ENCODE assay signal across 8 cellular contexts in the genomic region with DNA sequence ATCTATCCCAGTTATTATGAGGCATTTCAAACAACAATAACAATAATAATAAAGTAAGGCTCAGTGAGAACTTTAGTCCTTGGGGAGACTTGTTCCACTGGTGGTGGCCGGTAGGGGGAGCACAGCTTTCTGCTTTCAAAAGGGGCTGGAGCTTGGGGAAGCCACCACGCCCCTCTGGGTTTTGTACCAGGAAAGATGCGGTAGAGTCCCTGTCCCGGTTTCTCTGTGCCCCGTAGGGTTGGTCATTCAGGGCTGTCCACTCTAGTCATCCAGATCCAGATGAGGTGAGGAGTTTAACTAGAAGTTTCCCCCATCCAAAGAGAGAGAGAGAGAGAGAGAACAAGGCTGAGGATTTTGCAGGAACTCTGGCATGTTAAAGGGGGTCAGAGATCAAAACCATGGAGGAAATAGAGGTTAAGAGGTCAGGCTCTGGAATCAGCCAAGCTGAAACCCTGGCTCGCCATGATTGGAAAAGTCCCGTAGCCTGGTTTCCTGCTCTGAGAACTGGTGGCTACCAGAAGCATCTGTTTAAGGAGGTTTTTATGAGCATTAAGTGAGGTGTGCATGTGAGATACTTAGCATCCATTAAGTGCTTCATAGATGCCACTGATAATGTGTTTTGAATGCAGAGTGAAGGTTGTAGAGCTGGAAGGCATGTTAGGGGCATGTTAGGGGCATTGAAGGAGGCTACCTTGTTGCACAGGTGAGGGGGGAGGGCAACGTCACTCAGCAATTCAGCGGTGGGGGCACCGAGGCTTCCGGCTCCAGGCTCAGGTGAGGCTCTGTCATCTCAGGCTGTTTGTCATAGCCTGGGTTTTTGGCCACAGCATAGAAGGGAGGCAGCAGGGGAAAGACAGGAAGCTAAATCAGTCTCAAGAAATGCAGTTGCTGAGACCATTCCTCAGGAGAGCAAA.
DNase-seq lines count a peak whose midpoint lies in the region; ATAC-seq, FAIRE-seq and TF ChIP-seq lines count a peak whose summit lies in the region.

No MANE protein-coding gene starts in this region.

- H3K4me3 ChIP-seq in HL-60 (replicated peaks; ENCODE audit: insufficient read depth, low read length) (no peak overlapping the region), H1 (ENCODE audit: extremely low read depth in 1 of 4, insufficient read depth in 2 of 4, low read depth in 3 of 4, low read length in 4 of 4) (no peak overlapping the region), osteoblast (ENCODE audit: insufficient read depth, low read length) (no peak overlapping the region)

- 0 out of 2 replicates have a peak overlapping the region, but pooled peaks have one; percentile 29 for H2BK12ac ChIP-seq in H1 (ENCODE audit: low read depth, low read length)

- 68% methylated on average over 11 of the region's 11 CpGs; no CpG with 5 or more reads in 1 of the 2 experiments for WGBS in H1 (ENCODE audit: extremely low coverage in 1 of 2, insufficient coverage in 1 of 2, insufficient read length in 1 of 2, insufficient replicate concordance in 2 of 2, low coverage in 1 of 2, low lambda C conversion rate in 2 of 2, missing lambda C conversion rate in 1 of 2), 2 experiments

- H3K23ac ChIP-seq in H1 (ENCODE audit: insufficient read length): no peak overlapping the region

- no peak overlapping the region for H3K18ac ChIP-seq in H1 (ENCODE audit: extremely low read depth, low read length)

- no peak overlapping the region for H2BK120ac ChIP-seq in H1 (replicated peaks; ENCODE audit: low read depth, low read length)

- peak; percentile 52 for DNase-seq in EL
- DNase-seq in HL-60 (ENCODE audit: low read depth in 1 of 2, low spot score in 1 of 2): peak; percentile 14 to 29
- peak; percentile 43 for DNase-seq in UCSD-AML1 (lab: John Stamatoyannopoulos, UW; ENCODE audit: unreplicated experiment)
- DNase-seq in H1 (ENCODE audit: low read depth in 1 of 2, low spot score in 2 of 2): peak in 1 of 2 experiments; percentile 91
- peak; percentile 93 for DNase-seq in osteoblast (ENCODE audit: insufficient read length, low spot score, missing footprints)
- no peak for DNase-seq in HTR-8/SVneo (ENCODE audit: insufficient read length, low spot score)
- no peak for DNase-seq in NCI-H2227 treated with DMSO at 0.1 percent for 48 hours (lab: John Stamatoyannopoulos, UW)

- FAIRE-seq in H1 (lab: Jason Lieb, UNC): peak; percentile 63
- no peak for FAIRE-seq in HTR-8/SVneo (lab: Jason Lieb, UNC)

- no peak overlapping the region for H2BK15ac ChIP-seq in H1 (ENCODE audit: low read length)

- H3K79me2 ChIP-seq in H1 (ENCODE audit: control insufficient read depth in 1 of 2, insufficient read depth in 2 of 2, low read length in 2 of 2): no peaks in the 10 kb centered on the region
- no peaks in the 10 kb centered on the region for H3K79me2 ChIP-seq in osteoblast (ENCODE audit: insufficient read depth, low read length)

- H3K14ac ChIP-seq in H1 (ENCODE audit: insufficient read length): no peak overlapping the region

- H2BK5ac ChIP-seq in H1 (ENCODE audit: low read depth, low read length): no peak overlapping the region; the same call in 1 of the 2 replicates

- H4K20me1 ChIP-seq in H1 (replicated peaks in 1 of 2; ENCODE audit: control insufficient read depth in 1 of 2, insufficient read depth in 2 of 2, low read length in 2 of 2) (peaks cover 0 to 2% of the 10 kb centered on the region in 2 experiments), osteoblast (ENCODE audit: insufficient read depth, low read length) (no peaks in the 10 kb centered on the region)

- H3K27me3 ChIP-seq in HL-60 (ENCODE audit: insufficient read depth, poor library complexity, severe bottlenecking): no peaks in the 10 kb centered on the region
- no peaks in the 10 kb centered on the region; a peak in 1 of 7 replicates for H3K27me3 ChIP-seq in H1 (replicated peaks in 1 of 4; ENCODE audit: control insufficient read depth in 3 of 4, extremely low read depth in 1 of 4, insufficient read depth in 3 of 4, low read length in 3 of 4)
- H3K27me3 ChIP-seq in osteoblast (ENCODE audit: insufficient read depth, low read length): no peaks in the 10 kb centered on the region

- H3K79me1 ChIP-seq in H1 (ENCODE audit: low read depth, low read length): no peaks in the 10 kb centered on the region

- no peak overlapping the region for H4K5ac ChIP-seq in H1 (ENCODE audit: insufficient read length, low read depth, low read length)

- TF ChIP-seq RAD21 in H1 (IDR thresholded peaks at IDR 0.05 in 1 of 2, conservative IDR thresholded peaks at IDR 0.05 in 1 of 2; ENCODE audit: low read depth in 2 of 2, low read length in 2 of 2): peak; percentile 47 to 57

- no peak overlapping the region for H4K91ac ChIP-seq in H1 (replicated peaks; ENCODE audit: insufficient read length, low read length)

- TF ChIP-seq POLR2A in H1 (IDR thresholded peaks at IDR 0.05; ENCODE audit: control extremely low read depth in 1 of 2, low read depth in 2 of 2, low read length in 2 of 2): no peak

- peak overlapping the region; percentile 77; the same call in 1 of the 2 replicates for H2AFZ ChIP-seq in H1 (ENCODE audit: low read length)
- H2AFZ ChIP-seq in osteoblast (ENCODE audit: low read length): peak overlapping the region; percentile 17

- H3K4me1 ChIP-seq in H1 (replicated peaks in 1 of 4; ENCODE audit: control insufficient read depth in 3 of 4, insufficient read depth in 4 of 4, low read length in 3 of 4) (peaks cover 0 to 2% (median under 1%) of the 10 kb centered on the region in 4 experiments; a peak in 3 of 7 replicates), osteoblast (ENCODE audit: insufficient read depth, low read length) (peaks cover 15% of the 10 kb centered on the region)

- ATAC-seq in GM21360 (IDR thresholded peaks at IDR 0.05; ENCODE audit: unreplicated experiment): peak; percentile 92

- no peak overlapping the region for H2AK5ac ChIP-seq in H1 (ENCODE audit: low read depth, low read length)

- H2BK20ac ChIP-seq in H1 (ENCODE audit: low read length): no peak overlapping the region

- H3K27ac ChIP-seq in HL-60 (replicated peaks) (no peak overlapping the region), H1 (ENCODE audit: low read depth, low read length) (no peak overlapping the region), osteoblast (ENCODE audit: low read depth, low read length) (no peak overlapping the region)

- TF ChIP-seq EP300 in H1 (IDR thresholded peaks at IDR 0.05; ENCODE audit: borderline replicate concordance in 1 of 2, low read depth in 2 of 2, low read length in 2 of 2): no peak

- TF ChIP-seq CTCF in HL-60 (IDR thresholded peaks at IDR 0.05; ENCODE audit: insufficient read depth, low read length) (peak; percentile 38), H1 (IDR thresholded peaks at IDR 0.05; ENCODE audit: control extremely low read depth in 1 of 3, insufficient read depth in 1 of 3, low read depth in 1 of 3, low read length in 3 of 3) (peak; percentile 70 to 82 (median 74)), osteoblast (IDR thresholded peaks at IDR 0.05; ENCODE audit: extremely low read depth, low read depth, low read length) (peak; percentile 85)

- no peaks in the 10 kb centered on the region for H3K23me2 ChIP-seq in H1 (ENCODE audit: low read depth, low read length)

- H3K4ac ChIP-seq in H1 (replicated peaks; ENCODE audit: insufficient read length, low read depth, low read length): no peak overlapping the region

- no peak overlapping the region; a peak in 1 of 4 replicates for H3K4me2 ChIP-seq in H1 (ENCODE audit: insufficient read depth in 1 of 2, low read depth in 2 of 2, low read length in 2 of 2)
- peak overlapping the region; percentile 6 for H3K4me2 ChIP-seq in osteoblast (ENCODE audit: insufficient read depth, low read length)

- H3K36me3 ChIP-seq in H1 (ENCODE audit: control insufficient read depth in 2 of 4, insufficient read depth in 4 of 4, low read length in 3 of 4) (no peaks in the 10 kb centered on the region), osteoblast (ENCODE audit: insufficient read depth, low read length) (no peaks in the 10 kb centered on the region)

- H3K9me3 ChIP-seq in H1 (ENCODE audit: insufficient read depth in 2 of 2, low read depth in 1 of 2, low read length in 1 of 2) (no peaks in the 10 kb centered on the region), osteoblast (ENCODE audit: low read depth, low read length) (no peaks in the 10 kb centered on the region)

- H3K56ac ChIP-seq in H1 (replicated peaks; ENCODE audit: insufficient read length, low read depth, low read length): no peak overlapping the region

- CTCF ChIA-PET in H1 (lab: Charles Lee; ENCODE audit: partially characterized antibody): interaction anchor here (0.5 to 31.3 kb wide), 32 partner anchors 9 to 644 kb away, joined by 3 to 1023 read pairs (median 4); no protein-coding TSS in a partner anchor

- POLR2A ChIA-PET in H1 (lab: Charles Lee; ENCODE audit: partially characterized antibody): interaction anchor here (0.8 to 2.5 kb wide), 5 partner anchors 10 to 87 kb away, joined by 3 to 8 read pairs (median 3); no protein-coding TSS in a partner anchor

- no peak overlapping the region for H3K9ac ChIP-seq in H1 (replicated peaks in 1 of 4; ENCODE audit: extremely low read depth in 1 of 4, low read depth in 3 of 4, low read length in 3 of 4)

- no peak overlapping the region for H4K8ac ChIP-seq in H1 (ENCODE audit: extremely low read depth, insufficient read depth, low read length)

TF ChIP-seq in H1, 55 proteins besides CTCF, POLR2A, EP300 and RAD21 (continues in another document):
- TF ChIP-seq CHD1 (IDR thresholded peaks at IDR 0.05; ENCODE audit: low read depth, low read length) (no peak), NRF1 (IDR thresholded peaks at IDR 0.05; ENCODE audit: low read depth, low read length) (no peak), SIRT6 (IDR thresholded peaks at IDR 0.05; ENCODE audit: low read length) (no peak), SRF (IDR thresholded peaks at IDR 0.05; ENCODE audit: low read depth, low read length) (no peak), JUND (IDR thresholded peaks at IDR 0.05; ENCODE audit: low read length) (no peak), GABPA (IDR thresholded peaks at IDR 0.05; ENCODE audit: borderline replicate concordance, insufficient read depth, low read length) (no peak), CBX8 (IDR thresholded peaks at IDR 0.05; ENCODE audit: borderline replicate concordance, low read depth, low read length) (no peak), TEAD4 (IDR thresholded peaks at IDR 0.05; ENCODE audit: low read depth, low read length) (no peak), MAFK (IDR thresholded peaks at IDR 0.05; ENCODE audit: low read depth, low read length) (no peak), TAF1 (IDR thresholded peaks at IDR 0.05; ENCODE audit: low read depth, low read length) (no peak), KDM5A (IDR thresholded peaks at IDR 0.05; ENCODE audit: low read length) (no peak), SIN3A (conservative IDR thresholded peaks at IDR 0.05 in 1 of 2, IDR thresholded peaks at IDR 0.05 in 1 of 2; ENCODE audit: low read depth in 1 of 2, low read length in 2 of 2) (no peak), SP4 (IDR thresholded peaks at IDR 0.05; ENCODE audit: low read length) (no peak), GTF2F1 (IDR thresholded peaks at IDR 0.05; ENCODE audit: borderline replicate concordance, low read depth, low read length) (no peak)

Comparison
In these comparisons a context has a peak if more than half of its experiments do, and no peak if none do; other contexts are left out.
1. DNase-seq: peak in EL (single experiment), HL-60 (2 of 2), UCSD-AML1 (single experiment) and osteoblast (single experiment); none in HTR-8/SVneo (single experiment) and NCI-H2227 treated with DMSO at 0.1 percent for 48 hours (single experiment).
2. Peak in every context shown above with its lines, with median percentiles within 50 percentile points of each other: CTCF ChIP-seq.